ENCODE assay signal across 31 cellular contexts in the genomic region with DNA sequence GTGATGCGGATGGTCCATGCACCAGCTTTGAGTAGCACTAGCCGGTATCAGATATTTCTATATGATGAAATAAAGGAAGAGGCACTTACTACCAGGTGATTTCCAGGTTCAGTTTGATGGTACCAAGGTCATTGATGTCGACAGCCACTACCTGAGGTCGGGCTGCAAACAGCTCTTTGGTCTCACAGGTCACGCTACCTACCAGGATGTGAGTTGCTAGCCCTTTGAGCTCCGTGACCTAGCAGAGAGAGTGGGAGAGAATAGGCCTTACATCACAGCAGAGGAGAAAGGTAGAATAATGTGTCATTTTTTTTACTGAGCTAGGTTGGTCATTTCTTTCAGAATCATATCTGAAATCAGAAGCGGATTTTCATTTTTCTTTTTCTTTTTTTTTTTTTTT. TPM values are rescaled to one million over a fixed set of nuclear protein-coding genes. Genes with fewer than 3 reads are reported as not detected.
A peak's percentile ranks its signal among the peaks of the same experiment; 100 is the strongest.
DNase-seq lines count a peak whose midpoint lies in the region; ATAC-seq and TF ChIP-seq lines count a peak whose summit lies in the region.
"Had no signal": no experiment of that assay in that cellular context is flagged by ENCODE, and none has a peak within 500 bp of the region (broad histone marks: within the 10 kb centered on the region; RNA-seq: fewer than 3 reads in every experiment).

No MANE protein-coding gene starts in this region.

- peak overlapping the region; percentile 60 for H3K27ac Mint-ChIP-seq in stimulated activated naive CD8-positive, alpha-beta T cell treated with anti-CD3 and anti-CD28 coated beads, Interleukin-15, Interleukin-2, amounts not matched to agents 100 ng/mL and 50 ng/mL, for 24 hours
- H3K27ac Mint-ChIP-seq in activated B cell treated with CpG ODN at 0.5 μM for 24 hours: peak overlapping the region; percentile 77
- peak overlapping the region in 5 of 6 donors; percentile 65 to 88 (median 83) for H3K27ac Mint-ChIP-seq in naive B cell
- H3K27ac Mint-ChIP-seq: progenitor cell of endocrine pancreas had no signal

- no peak for TF ChIP-seq CTCF in activated B cell treated with CpG ODN at 0.5 μM for 24 hours (IDR thresholded peaks at IDR 0.05)

- POLR2A ChIA-PET in activated B cell treated with CpG ODN at 0.5 μM for 24 hours (lab: Charles Lee): interaction anchor here (0.6 to 1.1 kb wide), 3 partner anchors 53 to 144 kb away, joined by 3 to 6 read pairs (median 4); no protein-coding TSS in a partner anchor

- H3K9me3 Mint-ChIP-seq in stimulated activated naive CD8-positive, alpha-beta T cell treated with anti-CD3 and anti-CD28 coated beads, Interleukin-15, Interleukin-2, amounts not matched to agents 100 ng/mL and 50 ng/mL, for 24 hours: no peaks in the 10 kb centered on the region
- H3K9me3 Mint-ChIP-seq in activated B cell treated with CpG ODN at 0.5 μM for 24 hours (no peaks in the 10 kb centered on the region), naive B cell (no peaks in the 10 kb centered on the region)

- intact Hi-C loops in activated B cell treated with CpG ODN at 0.5 μM for 24 hours (cut with micrococcal nuclease): no loop called here

- H3K27me3 Mint-ChIP-seq in stimulated activated naive CD8-positive, alpha-beta T cell treated with anti-CD3 and anti-CD28 coated beads, Interleukin-15, Interleukin-2, amounts not matched to agents 100 ng/mL and 50 ng/mL, for 24 hours: no peaks in the 10 kb centered on the region
- H3K27me3 Mint-ChIP-seq in activated B cell treated with CpG ODN at 0.5 μM for 24 hours (no peaks in the 10 kb centered on the region), naive B cell (no peaks in the 10 kb centered on the region)
- H3K27me3 Mint-ChIP-seq: progenitor cell of endocrine pancreas had no signal

- no peak overlapping the region for H3K4me3 Mint-ChIP-seq in stimulated activated naive CD8-positive, alpha-beta T cell treated with anti-CD3 and anti-CD28 coated beads, Interleukin-15, Interleukin-2, amounts not matched to agents 100 ng/mL and 50 ng/mL, for 24 hours
- H3K4me3 Mint-ChIP-seq in activated B cell treated with CpG ODN at 0.5 μM for 24 hours (no peak overlapping the region), naive B cell (peak overlapping the region in 1 of 8 donors; percentile 52)

- DNase-seq in stimulated activated naive CD8-positive, alpha-beta T cell treated with anti-CD3 and anti-CD28 coated beads, Interleukin-15, Interleukin-2, amounts not matched to agents 100 U/mL and 50 U/mL, for 24 hours: no peak
- no peak for DNase-seq in activated B cell treated with CpG ODN at 0.5 μM for 24 hours
- DNase-seq in naive B cell: no peak
- no peak for DNase-seq in stimulated activated naive CD4-positive, alpha-beta T cell treated with Interleukin-2 at 50 U/mL for 16 hours (lab: John Stamatoyannopoulos, UW)
- no peak for DNase-seq in hypothalamus (lab: John Stamatoyannopoulos, UW)
- no peak for DNase-seq in NK-92 treated with Interleukin-12 subunit alpha and Interleukin-12 subunit beta, amount 100 ng/mL, for 24 hours (lab: John Stamatoyannopoulos, UW)
- DNase-seq: activated CD4-positive, alpha-beta T cell treated with anti-CD3 and anti-CD28 coated beads for 48 hours; body of pancreas; Calu3; dermis blood vessel endothelial cell; DMS79; foreskin fibroblast; IMR-90; islet precursor cell; left lung; mesenchymal stem cell; MV-4-11; NCI-H1694 treated with DMSO at 0.1 percent for 48 hours; NCI-H446; NCI-H748 treated with DMSO at 0.1 percent for 48 hours; nucleus accumbens; SIG-M5; stimulated activated CD4-positive, alpha-beta T cell treated with anti-CD3 and anti-CD28 coated beads, Interleukin-12 subunit alpha, Interleukin-12 subunit beta, amount 100 ng/mL, for 4 hours; stimulated activated CD4-positive, alpha-beta T cell treated with anti-CD3 and anti-CD28 coated beads, Interleukin-2, amount 100 ng/mL, for 48 hours; upper lobe of left lung had no signal

- CTCF ChIA-PET in activated B cell treated with CpG ODN at 0.5 μM for 24 hours (lab: Charles Lee): interaction anchor here (1.1 kb wide), 1 partner anchor 221 kb away, joined by 4 read pairs; no protein-coding TSS in a partner anchor

- peaks cover 12% of the 10 kb centered on the region for H3K4me1 Mint-ChIP-seq in stimulated activated naive CD8-positive, alpha-beta T cell treated with anti-CD3 and anti-CD28 coated beads, Interleukin-15, Interleukin-2, amounts not matched to agents 100 ng/mL and 50 ng/mL, for 24 hours (ENCODE audit: low read depth)
- peaks cover 9% of the 10 kb centered on the region for H3K4me1 Mint-ChIP-seq in activated B cell treated with CpG ODN at 0.5 μM for 24 hours
- H3K4me1 Mint-ChIP-seq in naive B cell: peaks cover 7 to 25% (median 25%) of the 10 kb centered on the region in 3 donors

- H3K36me3 Mint-ChIP-seq in stimulated activated naive CD8-positive, alpha-beta T cell treated with anti-CD3 and anti-CD28 coated beads, Interleukin-15, Interleukin-2, amounts not matched to agents 100 ng/mL and 50 ng/mL, for 24 hours (ENCODE audit: low read depth): peaks cover 62% of the 10 kb centered on the region
- peaks cover 90% of the 10 kb centered on the region for H3K36me3 Mint-ChIP-seq in activated B cell treated with CpG ODN at 0.5 μM for 24 hours (ENCODE audit: low read depth)
- peaks cover 22 to 35% of the 10 kb centered on the region in 2 donors for H3K36me3 Mint-ChIP-seq in naive B cell

- no peak for ATAC-seq in stimulated activated naive CD8-positive, alpha-beta T cell treated with anti-CD3 and anti-CD28 coated beads, Interleukin-15, Interleukin-2, amounts not matched to agents 100 U/mL and 50 U/mL, for 24 hours
- ATAC-seq in activated B cell treated with CpG ODN at 0.5 μM for 24 hours (ENCODE audit: low read depth): no peak
- no peak for ATAC-seq in naive B cell (ENCODE audit: low read depth in 2 of 2)
- ATAC-seq: body of pancreas, esophagus mucosa, left lung, sciatic nerve had no signal

RNA-seq across cellular contexts. Expression of a gene that starts 51.0 kb away (rescaled TPM):
- total RNA-seq in activated B cell treated with CpG ODN at 0.5 μM for 24 hours: 2.1 and 2.3 TPM in 2 replicates
- under 1 TPM in 2 of 6 donors, not detected in 4; 0.44 to 0.50 TPM for polyA plus RNA-seq in naive B cell (ENCODE audit: low read depth in 6 of 6)
- total RNA-seq: body of pancreas, Calu3, dermis blood vessel endothelial cell, esophagus mucosa, IMR-90, progenitor cell of endocrine pancreas, sciatic nerve, suprapubic skin had no signal
- polyA plus RNA-seq: AG04450, IMR-90 had no signal
